16 cellular contexts compared by ENCODE assay signal in genomic region chr5:68178579-68178978, GRCh38. TPM values are rescaled to one million over a fixed set of nuclear protein-coding genes. Genes with fewer than 3 reads are reported as not detected.
DNase-seq lines count a peak whose midpoint lies in the region; ATAC-seq and TF ChIP-seq lines count a peak whose summit lies in the region.
"Had no signal": no experiment of that assay in that cellular context is flagged by ENCODE, and none has a peak within 500 bp of the region (broad histone marks: within the 10 kb centered on the region; RNA-seq: fewer than 3 reads in every experiment).

No MANE protein-coding gene starts in this region.

- H3K36me3 ChIP-seq in mammary epithelial cell (ENCODE audit: insufficient read depth, low read length) (no peaks in the 10 kb centered on the region), trophoblast cell (ENCODE audit: control insufficient read depth in 1 of 2, insufficient read depth in 2 of 2, low read length in 2 of 2) (no peaks in the 10 kb centered on the region)
- H3K36me3 ChIP-seq: heart right ventricle, Peyer's patch, thoracic aorta had no signal

- no peak overlapping the region for H2AK5ac ChIP-seq in trophoblast cell (ENCODE audit: low read length)

- H3K14ac ChIP-seq in trophoblast cell (ENCODE audit: low read length) = no peak overlapping the region

- H3K4me3 Mint-ChIP-seq in activated naive CD4-positive, alpha-beta T cell treated with anti-CD3 and anti-CD28 coated beads, Interleukin-2, amount 10 ng/mL, durations not matched to agents 7 days and 5 days = no peak overlapping the region

- H3K4me1 ChIP-seq in mammary epithelial cell (ENCODE audit: insufficient read depth, low read length) = peaks cover 9% of the 10 kb centered on the region
- H3K4me1 ChIP-seq in trophoblast cell (ENCODE audit: control insufficient read depth in 1 of 2, insufficient read depth in 2 of 2, low read length in 2 of 2) = peaks cover 5 to 14% of the 10 kb centered on the region in 2 experiments

- H3K9me3 ChIP-seq in mammary epithelial cell (replicated peaks; ENCODE audit: insufficient read depth, low read length) (no peaks in the 10 kb centered on the region), trophoblast cell (ENCODE audit: insufficient read depth, low read depth, low read length) (peaks cover 3% of the 10 kb centered on the region)
- H3K9me3 ChIP-seq: heart right ventricle, Peyer's patch, thoracic aorta had no signal

- 35% methylated on average over 2 of the region's 2 CpGs for WGBS in mammary epithelial cell (ENCODE audit: low coverage, missing lambda C conversion rate)
- no CpG with 5 or more reads among the region's 2 CpGs for WGBS in trophoblast cell (ENCODE audit: extremely low coverage, insufficient coverage, insufficient read length)

- DNase-seq in activated naive CD4-positive, alpha-beta T cell treated with Interleukin-2 at 50 U/mL for 16 hours = peak; percentile 10
- DNase-seq in activated naive CD4-positive, alpha-beta T cell treated with anti-CD3 and anti-CD28 coated beads, Interleukin-2, amount 10 ng/mL, durations not matched to agents 7 days and 5 days = no peak
- DNase-seq in HT1080 (ENCODE audit: low read depth) (peak; percentile 68), mammary epithelial cell (peak; percentile 80), trophoblast cell (peak; percentile 79 to 88), middle frontal gyrus (ENCODE audit: extremely low spot score, low spot score) (no peak)
- no peak for DNase-seq in effector CD4-positive, alpha-beta T cell
- DNase-seq: activated gamma-delta T cell treated with Interleukin-2 at 50 U/mL for 16 hours, AML-193, DMS153, heart right ventricle, left cardiac atrium, NCI-H524, Peyer's patch had no signal

- H3K4me1 Mint-ChIP-seq in activated naive CD4-positive, alpha-beta T cell treated with anti-CD3 and anti-CD28 coated beads, Interleukin-2, amount 10 ng/mL, durations not matched to agents 7 days and 5 days = no peaks in the 10 kb centered on the region

- H3K4me3 ChIP-seq in mammary epithelial cell (replicated peaks in 1 of 3; ENCODE audit: insufficient read depth in 1 of 3, low read depth in 2 of 3, low read length in 3 of 3) (no peak overlapping the region), trophoblast cell (ENCODE audit: low read depth, low read length) (no peak overlapping the region)
- H3K4me3 ChIP-seq: heart right ventricle, Peyer's patch, thoracic aorta had no signal

- H3K27me3 ChIP-seq in mammary epithelial cell (ENCODE audit: insufficient read depth, low read length) = no peaks in the 10 kb centered on the region
- no peaks in the 10 kb centered on the region for H3K27me3 ChIP-seq in trophoblast cell (ENCODE audit: insufficient read depth, low read length)
- H3K27me3 ChIP-seq: heart right ventricle, Peyer's patch had no signal

- no peak overlapping the region for H2BK120ac ChIP-seq in trophoblast cell (ENCODE audit: insufficient read depth, low read length, poor library complexity)

- no peak overlapping the region for H3K23ac ChIP-seq in trophoblast cell (ENCODE audit: low read length)

- H3K27ac Mint-ChIP-seq in activated naive CD4-positive, alpha-beta T cell treated with anti-CD3 and anti-CD28 coated beads, Interleukin-2, amount 10 ng/mL, durations not matched to agents 7 days and 5 days = no peak overlapping the region

- intact Hi-C loops in mammary epithelial cell (cut with micrococcal nuclease) = no loop called here

- ATAC-seq in GM21723 (IDR thresholded peaks at IDR 0.05; ENCODE audit: unreplicated experiment) = no peak
- ATAC-seq: heart right ventricle, left cardiac atrium had no signal

- no peak overlapping the region for H2BK5ac ChIP-seq in trophoblast cell (ENCODE audit: low read depth, low read length, poor library complexity)

- H4K20me1 ChIP-seq in mammary epithelial cell (ENCODE audit: insufficient read depth, low read length) = no peaks in the 10 kb centered on the region

- H3K18ac ChIP-seq in trophoblast cell (ENCODE audit: low read length) = no peak overlapping the region

- H3K9ac ChIP-seq in mammary epithelial cell (ENCODE audit: insufficient read depth, low read length) (no peak overlapping the region), trophoblast cell (ENCODE audit: low read length) (no peak overlapping the region)

- H3K4ac ChIP-seq in trophoblast cell (ENCODE audit: low read depth, low read length) = no peak overlapping the region

- H3K27me3 Mint-ChIP-seq in activated naive CD4-positive, alpha-beta T cell treated with anti-CD3 and anti-CD28 coated beads, Interleukin-2, amount 10 ng/mL, durations not matched to agents 7 days and 5 days = no peaks in the 10 kb centered on the region

- no peak overlapping the region for H4K8ac ChIP-seq in trophoblast cell (ENCODE audit: low read depth, low read length)

- no peak for TF ChIP-seq CTCF in mammary epithelial cell (conservative IDR thresholded peaks at IDR 0.05 in 1 of 2, IDR thresholded peaks at IDR 0.05 in 1 of 2; ENCODE audit: extremely low read depth in 1 of 2, insufficient read depth in 1 of 2, low read depth in 1 of 2, low read length in 2 of 2)

- no TSS peak for BruUV-seq in mammary epithelial cell (replicated peaks; lab: Mats Ljungman, UMichigan)

- dilution Hi-C loops in mammary epithelial cell (cut with HindIII; ENCODE audit: low sequenced_read_pairs) = no loop called here

- no peaks in the 10 kb centered on the region for H3K79me2 ChIP-seq in mammary epithelial cell (ENCODE audit: insufficient read depth, low read length)
- no peaks in the 10 kb centered on the region for H3K79me2 ChIP-seq in trophoblast cell (ENCODE audit: control insufficient read depth, insufficient read depth, low read length, poor library complexity)

- H2AFZ ChIP-seq in mammary epithelial cell (ENCODE audit: low read depth, low read length) (no peak overlapping the region), trophoblast cell (ENCODE audit: insufficient read depth, low read length, poor library complexity) (no peak overlapping the region)

- CTCF ChIA-PET in activated naive CD4-positive, alpha-beta T cell treated with anti-CD3 and anti-CD28 coated beads, Interleukin-2, amount 10 ng/mL, durations not matched to agents 7 days and 5 days (lab: Charles Lee) = no interaction called here
- CTCF ChIA-PET in mammary epithelial cell (lab: Charles Lee; ENCODE audit: low non-redundant PET) = no interaction called here

- H2BK12ac ChIP-seq in trophoblast cell (ENCODE audit: low read length) = no peak overlapping the region

- H3K4me2 ChIP-seq in mammary epithelial cell (ENCODE audit: insufficient read depth, low read depth, low read length) (no peak overlapping the region), trophoblast cell (ENCODE audit: low read length) (no peak overlapping the region)

- H3K36me3 Mint-ChIP-seq in activated naive CD4-positive, alpha-beta T cell treated with anti-CD3 and anti-CD28 coated beads, Interleukin-2, amount 10 ng/mL, durations not matched to agents 7 days and 5 days = no peaks in the 10 kb centered on the region

- H3K27ac ChIP-seq in mammary epithelial cell (ENCODE audit: insufficient read depth, low read depth, low read length) = no peak overlapping the region
- H3K27ac ChIP-seq in trophoblast cell (ENCODE audit: low read depth, low read length) = no peak overlapping the region
- H3K27ac ChIP-seq: heart right ventricle, Peyer's patch, thoracic aorta had no signal

- no peak overlapping the region for H4K91ac ChIP-seq in trophoblast cell (ENCODE audit: low read depth, low read length)

- H4K12ac ChIP-seq in trophoblast cell (ENCODE audit: low read depth, low read length) = no peak overlapping the region

- no peaks in the 10 kb centered on the region for H3K9me3 Mint-ChIP-seq in activated naive CD4-positive, alpha-beta T cell treated with anti-CD3 and anti-CD28 coated beads, Interleukin-2, amount 10 ng/mL, durations not matched to agents 7 days and 5 days

- in situ Hi-C loops in mammary epithelial cell (cut with MboI; ENCODE audit: low sequenced_read_pairs in 2 of 2) = no loop called here

- H3K79me1 ChIP-seq in trophoblast cell (ENCODE audit: low read length) = peaks cover 16% of the 10 kb centered on the region

RNA-seq across cellular contexts. Expression of gene PIK3R1, which starts 37.0 kb away (rescaled TPM):
- total RNA-seq in HT1080 (2014; rRNA removed; shearing (Covaris generic)) = 12.6 and 14.0 TPM in 2 replicates
- 2.8 and 4.3 TPM in 2 replicates for polyA plus RNA-seq in HT1080 (2015; cell fraction: cytosol; rRNA removed)
- 7.1 and 8.1 TPM in 2 replicates for polyA plus RNA-seq in HT1080 (2015; cell fraction: nucleus; rRNA removed)
- 100 to 1,000 TPM in 1 of 2 donors, 10 to 100 TPM in 1; 74.3 to 195 TPM for total RNA-seq in mammary epithelial cell
- polyA plus RNA-seq in mammary epithelial cell = 11.1 TPM
- polyA minus RNA-seq in mammary epithelial cell = 96.6 TPM
- polyA plus RNA-seq in trophoblast cell (2013) = 94.8 and 100 TPM in 2 replicates

Comparison
In these comparisons a context has a peak if more than half of its experiments do, and no peak if none do; other contexts are left out.
1. DNase-seq: peak in activated naive CD4-positive, alpha-beta T cell treated with Interleukin-2 at 50 U/mL for 16 hours (single experiment), HT1080 (single experiment), mammary epithelial cell (single experiment) and trophoblast cell (2 of 2); none in activated naive CD4-positive, alpha-beta T cell treated with anti-CD3 and anti-CD28 coated beads, Interleukin-2, amount 10 ng/mL, durations not matched to agents 7 days and 5 days (single experiment), middle frontal gyrus (single experiment) and effector CD4-positive, alpha-beta T cell (single experiment).